Comparison of ENCODE assay signal across 14 cellular contexts in genomic region chr20:21713901-21714296, GRCh38. TPM values are rescaled to one million over a fixed set of nuclear protein-coding genes. Genes with fewer than 3 reads are reported as not detected.
"Had no signal": no experiment of that assay in that cellular context is flagged by ENCODE, and none has a peak within 500 bp of the region (broad histone marks: within the 10 kb centered on the region; RNA-seq: fewer than 3 reads in every experiment).

No MANE protein-coding gene starts in this region.

- H3K9me3 ChIP-seq: pancreas, tibial artery had no signal

- H3K36me3 ChIP-seq: pancreas, tibial artery had no signal

- H3K27ac ChIP-seq: pancreas, tibial artery had no signal

- DNase-seq: activated CD4-positive, alpha-beta memory T cell treated with anti-CD3 and anti-CD28 coated beads for 36 hours; activated gamma-delta T cell; activated T-cell treated with anti-CD3 and anti-CD28 coated beads, Interleukin-2, amount 50 U/mL, for 48 hours; amygdala; erythroblast; hypothalamus; kidney glomerular epithelial cell; small intestine; tibial artery had no signal

- H3K4me1 ChIP-seq: pancreas had no signal

- FAIRE-seq: pancreas, small intestine had no signal

- ATAC-seq: activated CD4-positive, CD25-positive, alpha-beta regulatory T cell treated with anti-CD3 and anti-CD28 coated beads, Interleukin-2, amount 50 U/mL, for 24 hours; pancreas had no signal

- H3K4me3 ChIP-seq: pancreas, tibial artery had no signal

RNA-seq across cellular contexts. Expression of gene PAX1, which starts 8.4 kb away (rescaled TPM):
- total RNA-seq: activated CD4-positive, alpha-beta memory T cell treated with anti-CD3 and anti-CD28 coated beads for 36 hours; liver; mesenteric fat pad; pancreas; T-helper 2 cell treated with Interferon-gamma antibody and Interleukin-4, amounts not matched to agents 100 ng/mL and 5 ng/mL, for 36 hours had no signal
- polyA plus RNA-seq: liver, pancreas, small intestine had no signal
